ENCODE assay signal across 27 cellular contexts in the genomic region with DNA sequence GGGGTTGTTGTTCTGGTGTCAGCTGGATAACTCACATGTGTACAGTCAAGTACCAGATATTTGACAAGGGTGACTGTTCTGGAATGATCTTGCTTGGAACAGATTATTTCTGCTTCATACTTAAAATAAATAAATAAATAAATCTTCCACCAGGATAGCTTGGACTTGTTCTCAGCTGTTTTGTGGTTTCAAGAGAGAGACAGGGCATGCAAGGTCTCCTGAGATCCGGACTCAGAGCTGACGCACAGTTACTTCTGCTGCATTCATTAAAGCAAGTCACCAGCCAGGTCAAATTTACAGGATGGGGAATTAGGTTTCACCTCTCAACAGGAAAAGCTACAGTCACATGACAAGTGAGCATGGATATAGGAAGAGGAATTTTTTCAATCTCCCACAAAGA.
"Had no signal": no experiment of that assay in that cellular context is flagged by ENCODE, and none has a peak within 500 bp of the region (broad histone marks: within the 10 kb centered on the region; RNA-seq: fewer than 3 reads in every experiment).

No MANE protein-coding gene starts in this region.

- H3K36me3 ChIP-seq: esophagus squamous epithelium, gastrocnemius medialis, right atrium auricular region, spleen, tibial nerve had no signal

- H3K9ac ChIP-seq: parathyroid adenoma had no signal

- H3K36me3 Mint-ChIP-seq: naive thymus-derived CD8-positive, alpha-beta T cell had no signal

- H3K9me3 ChIP-seq: esophagus squamous epithelium, gastrocnemius medialis, psoas muscle, right atrium auricular region, spleen, tibial nerve had no signal

- ATAC-seq: activated naive CD8-positive, alpha-beta T cell treated with anti-CD3 and anti-CD28 coated beads, Interleukin-2, amount 50 U/mL, for 24 hours; activated T-cell treated with anti-CD3 and anti-CD28 coated beads, Interleukin-2, amount 50 U/mL, for 4 hours; activated T-helper 17 cell treated with anti-CD3 and anti-CD28 coated beads, Interleukin-2, amount 50 U/mL, for 72 hours; left cardiac atrium; naive thymus-derived CD8-positive, alpha-beta T cell; psoas muscle had no signal

- H3K4me1 Mint-ChIP-seq: activated CD4-positive, alpha-beta memory T cell treated with anti-CD3 and anti-CD28 coated beads, Interleukin-2, amount 10 ng/mL, durations not matched to agents 7 days and 5 days; activated CD4-positive, alpha-beta T cell treated with anti-CD3 and anti-CD28 coated beads, Interleukin-2, amount 10 ng/mL, durations not matched to agents 7 days and 5 days; activated naive CD8-positive, alpha-beta T cell treated with anti-CD3 and anti-CD28 coated beads, Interleukin-2, amount 50 U/mL, for 24 hours; activated T-helper 17 cell treated with anti-CD3 and anti-CD28 coated beads, Interleukin-2, amount 50 U/mL, for 72 hours; naive thymus-derived CD8-positive, alpha-beta T cell; neural crest cell had no signal

- H3K27ac ChIP-seq: esophagus squamous epithelium, gastrocnemius medialis, parathyroid adenoma, psoas muscle, right atrium auricular region, spleen, tibial nerve had no signal

- H3K4me3 Mint-ChIP-seq: activated CD4-positive, alpha-beta memory T cell treated with anti-CD3 and anti-CD28 coated beads, Interleukin-2, amount 10 ng/mL, durations not matched to agents 7 days and 5 days; activated CD4-positive, alpha-beta T cell treated with anti-CD3 and anti-CD28 coated beads, Interleukin-2, amount 10 ng/mL, durations not matched to agents 7 days and 5 days; activated naive CD8-positive, alpha-beta T cell treated with anti-CD3 and anti-CD28 coated beads, Interleukin-2, amount 50 U/mL, for 24 hours; activated T-cell treated with anti-CD3 and anti-CD28 coated beads, Interleukin-2, amount 50 U/mL, for 4 hours; activated T-helper 17 cell treated with anti-CD3 and anti-CD28 coated beads, Interleukin-2, amount 50 U/mL, for 72 hours; naive thymus-derived CD8-positive, alpha-beta T cell; neural crest cell; T-helper 1 cell treated with Interleukin-12 subunit alpha and Interleukin-12 subunit beta and Interleukin-4 antibody, amounts not matched to agents 30 μg/mL and 1 μg/mL, for 36 hours had no signal

- DNase-seq: activated CD4-positive, alpha-beta memory T cell treated with anti-CD3 and anti-CD28 coated beads, Interleukin-2, amount 10 ng/mL, durations not matched to agents 7 days and 5 days; activated CD4-positive, alpha-beta T cell treated with anti-CD3 and anti-CD28 coated beads for 1 hour; activated CD4-positive, alpha-beta T cell treated with anti-CD3 and anti-CD28 coated beads, Interleukin-2, amount 10 ng/mL, durations not matched to agents 7 days and 5 days; activated gamma-delta T cell treated with Interleukin-2 at 50 U/mL for 16 hours; activated naive CD4-positive, alpha-beta T cell treated with anti-CD3 and anti-CD28 coated beads, Interleukin-2, amount 50 U/mL, for 16 hours; activated naive CD8-positive, alpha-beta T cell treated with anti-CD3 and anti-CD28 coated beads, Interleukin-2, amount 50 U/mL, for 24 hours; activated T-cell treated with anti-CD3 and anti-CD28 coated beads, Interleukin-2, amount 50 U/mL, for 4 hours; amygdala; caudate nucleus; cortex of kidney; esophagus squamous epithelium; gastrocnemius medialis; glutamatergic neuron; left cardiac atrium; midbrain; naive thymus-derived CD8-positive, alpha-beta T cell; occipital lobe; psoas muscle; spleen; stimulated activated naive CD4-positive, alpha-beta T cell; T-helper 9 cell had no signal

- H3K79me2 ChIP-seq: parathyroid adenoma had no signal

- H3K4me1 ChIP-seq: esophagus squamous epithelium, gastrocnemius medialis, parathyroid adenoma, psoas muscle, right atrium auricular region, spleen, tibial nerve had no signal

- H3K9me3 Mint-ChIP-seq: activated T-helper 17 cell treated with anti-CD3 and anti-CD28 coated beads, Interleukin-2, amount 50 U/mL, for 72 hours; neural crest cell; T-helper 1 cell treated with Interleukin-12 subunit alpha and Interleukin-12 subunit beta and Interleukin-4 antibody, amounts not matched to agents 30 μg/mL and 1 μg/mL, for 36 hours had no signal

- H2AFZ ChIP-seq: parathyroid adenoma had no signal

- H3K27ac Mint-ChIP-seq: activated CD4-positive, alpha-beta memory T cell treated with anti-CD3 and anti-CD28 coated beads, Interleukin-2, amount 10 ng/mL, durations not matched to agents 7 days and 5 days; activated CD4-positive, alpha-beta T cell treated with anti-CD3 and anti-CD28 coated beads, Interleukin-2, amount 10 ng/mL, durations not matched to agents 7 days and 5 days; activated naive CD8-positive, alpha-beta T cell treated with anti-CD3 and anti-CD28 coated beads, Interleukin-2, amount 50 U/mL, for 24 hours; activated T-helper 17 cell treated with anti-CD3 and anti-CD28 coated beads, Interleukin-2, amount 50 U/mL, for 72 hours; naive thymus-derived CD8-positive, alpha-beta T cell; T-helper 1 cell treated with Interleukin-12 subunit alpha and Interleukin-12 subunit beta and Interleukin-4 antibody, amounts not matched to agents 30 μg/mL and 1 μg/mL, for 36 hours had no signal

- H3K27me3 ChIP-seq: esophagus squamous epithelium, gastrocnemius medialis, right atrium auricular region, spleen, tibial nerve had no signal

- H3K27me3 Mint-ChIP-seq: activated CD4-positive, alpha-beta memory T cell treated with anti-CD3 and anti-CD28 coated beads, Interleukin-2, amount 10 ng/mL, durations not matched to agents 7 days and 5 days; activated CD4-positive, alpha-beta T cell treated with anti-CD3 and anti-CD28 coated beads, Interleukin-2, amount 10 ng/mL, durations not matched to agents 7 days and 5 days; activated naive CD8-positive, alpha-beta T cell treated with anti-CD3 and anti-CD28 coated beads, Interleukin-2, amount 50 U/mL, for 24 hours; activated T-helper 17 cell treated with anti-CD3 and anti-CD28 coated beads, Interleukin-2, amount 50 U/mL, for 72 hours had no signal

- H3K4me3 ChIP-seq: esophagus squamous epithelium, gastrocnemius medialis, psoas muscle, right atrium auricular region, spleen, tibial nerve had no signal
